Comparison of ENCODE assay signal across 8 cellular contexts in the genomic region with DNA sequence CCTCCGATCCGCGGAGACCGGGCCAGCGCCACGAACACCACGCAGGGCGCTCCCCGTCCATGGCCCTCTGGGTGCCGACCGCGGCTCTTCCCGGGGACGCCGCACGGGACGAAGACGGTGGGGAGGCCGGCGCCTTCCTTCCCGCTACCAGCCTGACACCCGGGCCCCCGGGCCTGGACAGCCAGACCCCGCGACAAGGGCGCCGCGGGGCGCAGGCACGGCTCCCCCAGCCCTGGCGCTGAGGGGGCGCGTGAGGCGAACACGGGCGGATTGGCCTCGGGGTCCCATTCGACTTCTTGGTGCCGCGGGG. TPM values are rescaled to one million over a fixed set of nuclear protein-coding genes. Genes with fewer than 3 reads are reported as not detected.
DNase-seq lines count a peak whose midpoint lies in the region; ATAC-seq and TF ChIP-seq lines count a peak whose summit lies in the region.

No MANE protein-coding gene starts in this region.

- H3K27ac Mint-ChIP-seq in GM23338: no peak overlapping the region
- H3K27ac Mint-ChIP-seq in activated B cell treated with CpG ODN at 0.5 μM for 24 hours: no peak overlapping the region

- H3K27me3 ChIP-seq in GM23338 (ENCODE audit: insufficient read depth): peaks cover 11% of the 10 kb centered on the region
- H3K27me3 ChIP-seq in left ventricle myocardium inferior (ENCODE audit: low read depth): no peaks in the 10 kb centered on the region
- H3K27me3 ChIP-seq in skeletal muscle tissue (ENCODE audit: control insufficient read depth in 3 of 3, insufficient read depth in 3 of 3, low read length in 3 of 3): peaks cover 0 to 2% (median 0%) of the 10 kb centered on the region in 3 donors

- POLR2A ChIA-PET in activated B cell treated with CpG ODN at 0.5 μM for 24 hours (lab: Charles Lee): interaction anchor here (0.9 to 1.5 kb wide), 3 partner anchors 16 to 949 kb away, joined by 3 to 9 read pairs (median 6); no protein-coding TSS in a partner anchor

- peaks cover 4% of the 10 kb centered on the region; the same call in 1 of the 2 replicates for H4K20me1 ChIP-seq in GM23338 (replicated peaks; ENCODE audit: insufficient read depth)

- H3K9me3 ChIP-seq in left ventricle myocardium inferior (replicated peaks) (no peaks in the 10 kb centered on the region), skeletal muscle tissue (ENCODE audit: control insufficient read depth in 3 of 3, low read length in 3 of 3) (no peaks in the 10 kb centered on the region)

- H3K9me3 Mint-ChIP-seq in GM23338 (no peaks in the 10 kb centered on the region; the same call in 2 of the 3 replicates), activated B cell treated with CpG ODN at 0.5 μM for 24 hours (no peaks in the 10 kb centered on the region)

- intact Hi-C loops in activated B cell treated with CpG ODN at 0.5 μM for 24 hours (cut with micrococcal nuclease) (loop anchor here (1.0 to 5.0 kb wide), 5 partner anchors 8 to 416 kb away; a partner anchor contains a TSS), left ventricle myocardium inferior (cut with micrococcal nuclease) (no loop called here)

- CTCF ChIA-PET in activated B cell treated with CpG ODN at 0.5 μM for 24 hours (lab: Charles Lee): no interaction called here

- peak overlapping the region in 1 of 3 donors; percentile 45 for H3K9ac ChIP-seq in skeletal muscle tissue (ENCODE audit: low read depth in 1 of 3, low read length in 3 of 3)

- DNase-seq in GM23338 (ENCODE audit: low spot score): no peak
- no peak for DNase-seq in activated B cell treated with CpG ODN at 0.5 μM for 24 hours
- DNase-seq in left ventricle myocardium inferior: no peak
- DNase-seq in DMS79 treated with DMSO at 0.1 percent for 48 hours (lab: John Stamatoyannopoulos, UW): no peak
- DNase-seq in DMS153 (lab: John Stamatoyannopoulos, UW): no peak

- TF ChIP-seq CTCF in GM23338 (conservative IDR thresholded peaks at IDR 0.05; ENCODE audit: low read depth in 2 of 2) (no peak), activated B cell treated with CpG ODN at 0.5 μM for 24 hours (IDR thresholded peaks at IDR 0.05) (no peak), left ventricle myocardium inferior (IDR thresholded peaks at IDR 0.05; ENCODE audit: borderline replicate concordance) (no peak)

- peak; percentile 31 for ATAC-seq in GM23338
- no peak for ATAC-seq in activated B cell treated with CpG ODN at 0.5 μM for 24 hours (ENCODE audit: low read depth)
- ATAC-seq in GM18909 (IDR thresholded peaks at IDR 0.05; ENCODE audit: poor library complexity, unreplicated experiment): no peak
- no peak for ATAC-seq in GM18867 (IDR thresholded peaks at IDR 0.05; ENCODE audit: unreplicated experiment)

- peak overlapping the region; percentile 93 for H3K4me3 Mint-ChIP-seq in GM23338
- peak overlapping the region; percentile 89 for H3K4me3 Mint-ChIP-seq in activated B cell treated with CpG ODN at 0.5 μM for 24 hours

- no peak overlapping the region; the same call in 1 of the 2 replicates for H2AFZ ChIP-seq in GM23338

- H3K9me2 ChIP-seq in GM23338 (ENCODE audit: insufficient read depth): no peaks in the 10 kb centered on the region

- H3K79me2 ChIP-seq in GM23338 (replicated peaks; ENCODE audit: insufficient read depth): peaks cover 18% of the 10 kb centered on the region

- H3K4me2 ChIP-seq in GM23338: peak overlapping the region; percentile 75

- H3K36me3 ChIP-seq in GM23338 (ENCODE audit: insufficient read depth) (peaks cover 8% of the 10 kb centered on the region; the same call in 1 of the 2 replicates), left ventricle myocardium inferior (peaks cover 34% of the 10 kb centered on the region), skeletal muscle tissue (ENCODE audit: control insufficient read depth in 3 of 3, insufficient read depth in 3 of 3, low read length in 3 of 3) (peaks cover 22 to 27% (median 22%) of the 10 kb centered on the region in 3 donors)

- no peak overlapping the region for H3K27ac ChIP-seq in GM23338 (ENCODE audit: low read depth)
- H3K27ac ChIP-seq in left ventricle myocardium inferior (replicated peaks): no peak overlapping the region
- no peak overlapping the region for H3K27ac ChIP-seq in skeletal muscle tissue (ENCODE audit: low read depth, low read length)

- peaks cover 8% of the 10 kb centered on the region for H3K4me1 Mint-ChIP-seq in GM23338
- peaks cover 28% of the 10 kb centered on the region for H3K4me1 Mint-ChIP-seq in activated B cell treated with CpG ODN at 0.5 μM for 24 hours

- no peaks in the 10 kb centered on the region for H3F3A ChIP-seq in GM23338 (replicated peaks; ENCODE audit: low read depth)

- H3K4me3 ChIP-seq in GM23338 (peak overlapping the region; percentile 97), left ventricle myocardium inferior (peak overlapping the region; percentile 100), skeletal muscle tissue (ENCODE audit: low read length in 3 of 3) (peak overlapping the region in 2 of 3 donors; percentile 41 to 86)

- peaks cover 27% of the 10 kb centered on the region for H3K27me3 Mint-ChIP-seq in GM23338 (ENCODE audit: insufficient read depth, low read depth, poor library complexity)
- H3K27me3 Mint-ChIP-seq in activated B cell treated with CpG ODN at 0.5 μM for 24 hours: no peaks in the 10 kb centered on the region

- no peaks in the 10 kb centered on the region; the same call in 1 of the 2 replicates for H3K4me1 ChIP-seq in GM23338 (ENCODE audit: insufficient read depth)
- peaks cover 47% of the 10 kb centered on the region for H3K4me1 ChIP-seq in left ventricle myocardium inferior
- H3K4me1 ChIP-seq in skeletal muscle tissue (ENCODE audit: control insufficient read depth in 3 of 3, insufficient read depth in 3 of 3, low read length in 3 of 3): peaks cover 18 to 28% (median 21%) of the 10 kb centered on the region in 3 donors

- peaks cover 27% of the 10 kb centered on the region for H3K36me3 Mint-ChIP-seq in GM23338 (ENCODE audit: low read depth)
- peaks cover 35% of the 10 kb centered on the region for H3K36me3 Mint-ChIP-seq in activated B cell treated with CpG ODN at 0.5 μM for 24 hours (ENCODE audit: low read depth)

TF ChIP-seq in GM23338, 12 proteins besides CTCF, POLR2A, EP300 and RAD21:
- TF ChIP-seq ZNF114 (CRISPR knock-in tag; IDR thresholded peaks at IDR 0.05) (no peak), ZNF331 (CRISPR knock-in tag; IDR thresholded peaks at IDR 0.05; ENCODE audit: low read depth) (no peak), EZH2 (IDR thresholded peaks at IDR 0.05; ENCODE audit: low read depth, unreplicated experiment) (no peak), JUNB (IDR thresholded peaks at IDR 0.05; ENCODE audit: unreplicated experiment) (no peak)
- TF ChIP-seq, protein P1, sequence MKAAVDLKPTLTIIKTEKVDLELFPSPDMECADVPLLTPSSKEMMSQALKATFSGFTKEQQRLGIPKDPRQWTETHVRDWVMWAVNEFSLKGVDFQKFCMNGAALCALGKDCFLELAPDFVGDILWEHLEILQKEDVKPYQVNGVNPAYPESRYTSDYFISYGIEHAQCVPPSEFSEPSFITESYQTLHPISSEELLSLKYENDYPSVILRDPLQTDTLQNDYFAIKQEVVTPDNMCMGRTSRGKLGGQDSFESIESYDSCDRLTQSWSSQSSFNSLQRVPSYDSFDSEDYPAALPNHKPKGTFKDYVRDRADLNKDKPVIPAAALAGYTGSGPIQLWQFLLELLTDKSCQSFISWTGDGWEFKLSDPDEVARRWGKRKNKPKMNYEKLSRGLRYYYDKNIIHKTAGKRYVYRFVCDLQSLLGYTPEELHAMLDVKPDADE (IDR thresholded peaks at IDR 0.05): no peak
TF ChIP-seq in GM23338: peak in this region for 0.

RNA-seq across cellular contexts. Expression of a gene that starts 0.6 kb away (rescaled TPM):
- 123 and 125 TPM in 2 replicates for total RNA-seq in GM23338 (2014; rRNA removed; shearing (Covaris generic))
- 79.3 and 89.0 TPM in 2 replicates for polyA plus RNA-seq in GM23338 (2016; fragmentation: Nextera tagmentation; extraction: Ambion mirVana)
- total RNA-seq in activated B cell treated with CpG ODN at 0.5 μM for 24 hours (95.5 and 96.8 TPM in 2 replicates), left ventricle myocardium inferior (40.8 TPM), skeletal muscle tissue (47.0 TPM)

RNA-seq across cellular contexts. Expression of a gene that starts 0.7 kb away (rescaled TPM):
- total RNA-seq in GM23338 (2014; rRNA removed; shearing (Covaris generic)): 27.8 and 37.1 TPM in 2 replicates
- 16.5 and 17.8 TPM in 2 replicates for polyA plus RNA-seq in GM23338 (2016; fragmentation: Nextera tagmentation; extraction: Ambion mirVana)
- total RNA-seq in activated B cell treated with CpG ODN at 0.5 μM for 24 hours (15.1 and 16.4 TPM in 2 replicates), left ventricle myocardium inferior (6.4 TPM), skeletal muscle tissue (1.0 TPM)

RNA-seq across cellular contexts. Expression of a gene that starts 6.6 kb away (rescaled TPM):
- 2.2 and 3.3 TPM in 2 replicates for total RNA-seq in GM23338 (2014; rRNA removed; shearing (Covaris generic))
- 0.94 and 1.4 TPM in 2 replicates for polyA plus RNA-seq in GM23338 (2016; fragmentation: Nextera tagmentation; extraction: Ambion mirVana)
- total RNA-seq in activated B cell treated with CpG ODN at 0.5 μM for 24 hours (1.3 and 1.4 TPM in 2 replicates), left ventricle myocardium inferior (not detected), skeletal muscle tissue (not detected)

RNA-seq across cellular contexts. Expression of a gene that starts 22.2 kb away (rescaled TPM):
- total RNA-seq in GM23338 (2014; rRNA removed; shearing (Covaris generic)): not detected in 2 replicates
- polyA plus RNA-seq in GM23338 (2016; fragmentation: Nextera tagmentation; extraction: Ambion mirVana): 0.66 and 1.1 TPM in 2 replicates
- total RNA-seq in activated B cell treated with CpG ODN at 0.5 μM for 24 hours (not detected in 2 replicates), left ventricle myocardium inferior (160 TPM), skeletal muscle tissue (3.1 TPM)

RNA-seq across cellular contexts. Expression of a gene that starts 36.0 kb away (rescaled TPM):
- 0.14 and 0.19 TPM in 2 replicates for total RNA-seq in GM23338 (2014; rRNA removed; shearing (Covaris generic))
- polyA plus RNA-seq in GM23338 (2016; fragmentation: Nextera tagmentation; extraction: Ambion mirVana): 0.40 and 0.47 TPM in 2 replicates
- total RNA-seq in activated B cell treated with CpG ODN at 0.5 μM for 24 hours (not detected in 2 replicates), left ventricle myocardium inferior (2.4 TPM), skeletal muscle tissue (3.7 TPM)
